34 cellular contexts compared by ENCODE assay signal in the genomic region with DNA sequence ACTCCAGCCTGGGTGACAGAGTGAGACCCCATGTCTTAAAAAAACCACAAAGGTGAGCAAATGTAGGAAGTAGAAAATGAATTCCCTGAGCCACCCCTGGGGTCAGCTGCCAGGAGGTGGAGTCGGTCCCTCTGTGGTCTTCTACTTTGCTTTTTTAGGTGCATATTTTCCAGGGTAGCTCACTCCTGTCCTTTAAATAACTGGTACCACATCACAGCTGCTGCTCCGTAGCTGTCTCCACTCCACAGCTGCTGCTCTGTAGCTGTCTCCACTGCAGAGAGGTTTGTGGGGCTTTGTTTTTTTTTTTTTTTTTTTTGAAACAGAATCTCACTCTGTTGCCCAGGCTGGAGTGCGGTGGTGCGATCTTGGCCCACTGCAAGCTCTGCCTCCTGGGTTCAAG. TPM values are rescaled to one million over a fixed set of nuclear protein-coding genes. Genes with fewer than 3 reads are reported as not detected.
"Had no signal": no experiment of that assay in that cellular context is flagged by ENCODE, and none has a peak within 500 bp of the region (broad histone marks: within the 10 kb centered on the region; RNA-seq: fewer than 3 reads in every experiment).

No MANE protein-coding gene starts in this region.

- H3K4me1 Mint-ChIP-seq: endodermal cell had no signal

- H3K27ac ChIP-seq: colonic mucosa, esophagus muscularis mucosa, foreskin keratinocyte, gastroesophageal sphincter, heart right ventricle, lower lobe of right lung, neutrophil, parathyroid adenoma, right lobe of liver, suprapubic skin, thyroid gland, vagina had no signal

- H3K27me3 ChIP-seq: colonic mucosa, esophagus muscularis mucosa, foreskin keratinocyte, gastroesophageal sphincter, heart right ventricle, neutrophil, right lobe of liver, suprapubic skin, thyroid gland, vagina had no signal

- DNase-seq: colonic mucosa; effector CD8-positive, alpha-beta T cell; endodermal cell; foreskin keratinocyte; heart right ventricle; hypothalamus; immature natural killer cell; islet precursor cell; kidney glomerular epithelial cell; left ventricle myocardium superior; lower lobe of right lung; naive B cell; stimulated activated CD4-positive, alpha-beta T cell treated with anti-CD3 and anti-CD28 coated beads, Interleukin-12 subunit alpha, Interleukin-12 subunit beta, amount 100 ng/mL, for 4 hours; stimulated activated CD4-positive, alpha-beta T cell treated with anti-CD3 and anti-CD28 coated beads, Interleukin-1b, Interleukin-23, amount 100 ng/mL, for 48 hours; stimulated activated CD4-positive, alpha-beta T cell treated with anti-CD3 and anti-CD28 coated beads, Interleukin-4, amount 100 ng/mL, for 1 hour; stimulated activated CD8-positive, alpha-beta memory T cell treated with anti-CD3 and anti-CD28 coated beads, Interleukin-4, amount 100 ng/mL, for 48 hours; stimulated activated naive CD4-positive, alpha-beta T cell; stimulated activated naive CD8-positive, alpha-beta T cell treated with anti-CD3 and anti-CD28 coated beads, Interleukin-15, amount 100 ng/mL, for 72 hours; thyroid gland; trophoblast cell had no signal

- H3K4me1 ChIP-seq: colonic mucosa, parathyroid adenoma, thyroid gland had no signal

- H2AFZ ChIP-seq: parathyroid adenoma had no signal

- H3K9me3 Mint-ChIP-seq: dendritic cell treated with granulocyte-macrophage colony-stimulating factor and Interleukin-4, amounts not matched to agents 40 ng/mL and 50 ng/mL, for 4 days; endodermal cell; immature natural killer cell; naive B cell; natural killer cell treated with Interleukin-12 subunit alpha and Interleukin-12 subunit beta and Interleukin-15 and Interleukin-18, amount 100 ng/mL, for 72 hours; neural crest cell; stimulated activated naive CD8-positive, alpha-beta T cell treated with anti-CD3 and anti-CD28 coated beads, Interleukin-15, amount 100 ng/mL, for 72 hours had no signal

- H3K27ac Mint-ChIP-seq: dendritic cell treated with granulocyte-macrophage colony-stimulating factor and Interleukin-4, amounts not matched to agents 40 ng/mL and 50 ng/mL, for 4 days; endodermal cell; immature natural killer cell; naive B cell; natural killer cell treated with Interleukin-12 subunit alpha and Interleukin-12 subunit beta and Interleukin-15 and Interleukin-18, amount 100 ng/mL, for 72 hours; progenitor cell of endocrine pancreas; stimulated activated naive CD8-positive, alpha-beta T cell treated with anti-CD3 and anti-CD28 coated beads, Interleukin-15, amount 100 ng/mL, for 72 hours had no signal

- H3K4me3 Mint-ChIP-seq: dendritic cell treated with granulocyte-macrophage colony-stimulating factor and Interleukin-4, amounts not matched to agents 40 ng/mL and 50 ng/mL, for 4 days; endodermal cell; immature natural killer cell; naive B cell; natural killer cell treated with Interleukin-12 subunit alpha and Interleukin-12 subunit beta and Interleukin-15 and Interleukin-18, amount 100 ng/mL, for 72 hours; stimulated activated naive CD8-positive, alpha-beta T cell treated with anti-CD3 and anti-CD28 coated beads, Interleukin-15, amount 100 ng/mL, for 72 hours had no signal

- ATAC-seq: foreskin keratinocyte; gastroesophageal sphincter; heart right ventricle; left ventricle myocardium superior; lower lobe of right lung; stimulated activated naive CD8-positive, alpha-beta T cell treated with anti-CD3 and anti-CD28 coated beads, Interleukin-15, amount 100 ng/mL, for 72 hours had no signal

- H3K4me3 ChIP-seq: colonic mucosa, esophagus muscularis mucosa, gastroesophageal sphincter, heart right ventricle, lower lobe of right lung, right lobe of liver, smooth muscle cell, suprapubic skin, thyroid gland, vagina had no signal

- H3K9me3 ChIP-seq: colonic mucosa, esophagus muscularis mucosa, gastroesophageal sphincter, heart right ventricle, lower lobe of right lung, neutrophil, right lobe of liver, suprapubic skin, thyroid gland, vagina had no signal

- H3K79me2 ChIP-seq: parathyroid adenoma had no signal

- H3K27me3 Mint-ChIP-seq: dendritic cell treated with granulocyte-macrophage colony-stimulating factor and Interleukin-4, amounts not matched to agents 40 ng/mL and 50 ng/mL, for 4 days; naive B cell; natural killer cell treated with Interleukin-12 subunit alpha and Interleukin-12 subunit beta and Interleukin-15 and Interleukin-18, amount 100 ng/mL, for 72 hours; progenitor cell of endocrine pancreas; stimulated activated naive CD8-positive, alpha-beta T cell treated with anti-CD3 and anti-CD28 coated beads, Interleukin-15, amount 100 ng/mL, for 72 hours had no signal

- H3K9ac ChIP-seq: parathyroid adenoma had no signal

- H3K4me2 ChIP-seq: smooth muscle cell had no signal

RNA-seq across cellular contexts. Expression of gene RNU6ATAC, which starts 19.6 kb away (rescaled TPM):
- total RNA-seq: fibroblast of lung, foreskin keratinocyte, gastroesophageal sphincter, omental fat pad, smooth muscle cell, suprapubic skin, thyroid gland, vagina had no signal
- polyA plus RNA-seq: fibroblast of lung, foreskin keratinocyte, heart right ventricle, immature natural killer cell, smooth muscle cell had no signal
